Comparison of ENCODE assay signal across 39 cellular contexts in the genomic region with DNA sequence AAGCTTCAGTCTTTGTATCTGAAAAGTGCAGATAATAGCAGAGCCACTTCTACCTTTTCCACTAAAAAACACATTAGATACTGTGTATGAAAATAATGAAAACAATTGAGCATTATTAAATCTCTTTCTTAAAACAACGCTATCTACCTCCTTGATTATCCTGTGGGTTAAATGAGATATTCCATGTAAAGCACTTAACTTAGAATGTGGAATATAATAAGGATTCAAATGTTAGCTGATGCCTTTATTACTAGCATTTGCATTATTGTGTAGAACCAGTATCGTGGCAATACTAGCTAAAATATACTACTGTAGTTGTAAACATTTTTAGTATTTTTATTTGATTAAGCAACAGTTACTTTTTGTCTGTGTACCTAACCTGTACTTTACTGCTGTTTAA.
"Had no signal": no experiment of that assay in that cellular context is flagged by ENCODE, and none has a peak within 500 bp of the region (broad histone marks: within the 10 kb centered on the region; RNA-seq: fewer than 3 reads in every experiment).

No MANE protein-coding gene starts in this region.

- ATAC-seq: activated CD4-positive, alpha-beta T cell treated with anti-CD3 and anti-CD28 coated beads for 36 hours; activated CD4-positive, CD25-positive, alpha-beta regulatory T cell treated with anti-CD3 and anti-CD28 coated beads, Interleukin-2, amount 50 U/mL, for 24 hours; activated CD8-positive, alpha-beta T cell treated with anti-CD3 and anti-CD28 coated beads, Interleukin-2, amount 10 ng/mL, durations not matched to agents 7 days and 5 days; activated naive CD4-positive, alpha-beta T cell treated with anti-CD3 and anti-CD28 coated beads, Interleukin-2, amount 50 U/mL, for 72 hours; Right ventricle myocardium inferior had no signal

- H3K27ac Mint-ChIP-seq: activated CD4-positive, alpha-beta T cell treated with anti-CD3 and anti-CD28 coated beads, Interleukin-2, amount 10 ng/mL, durations not matched to agents 7 days and 5 days; activated CD8-positive, alpha-beta T cell treated with anti-CD3 and anti-CD28 coated beads, Interleukin-2, amount 10 ng/mL, durations not matched to agents 7 days and 5 days; activated naive CD4-positive, alpha-beta T cell treated with anti-CD3 and anti-CD28 coated beads for 36 hours; activated T-cell treated with anti-CD3 and anti-CD28 coated beads, Interleukin-2, amount 50 U/mL, for 24 hours; activated T-helper 2 cell treated with anti-CD3 and anti-CD28 coated beads, Interferon-gamma antibody, Interleukin-2, Interleukin-4, amounts not matched to agents 10 μg/mL and 5 μg/mL and 100 μg/mL, durations not matched to agents 14 hours and 24 hours and 36 hours had no signal

- H3K9me3 Mint-ChIP-seq: activated CD4-positive, alpha-beta T cell treated with anti-CD3 and anti-CD28 coated beads, Interleukin-2, amount 10 ng/mL, durations not matched to agents 7 days and 5 days; activated naive CD4-positive, alpha-beta T cell treated with anti-CD3 and anti-CD28 coated beads for 36 hours; activated naive CD4-positive, alpha-beta T cell treated with anti-CD3 and anti-CD28 coated beads, Interleukin-2, amount 50 U/mL, for 72 hours; activated T-cell treated with anti-CD3 and anti-CD28 coated beads, Interleukin-2, amount 50 U/mL, for 24 hours; activated T-helper 2 cell treated with anti-CD3 and anti-CD28 coated beads, Interferon-gamma antibody, Interleukin-2, Interleukin-4, amounts not matched to agents 10 μg/mL and 5 μg/mL and 100 μg/mL, durations not matched to agents 14 hours and 24 hours and 36 hours had no signal

- DNase-seq: activated CD4-positive, alpha-beta T cell treated with anti-CD3 and anti-CD28 coated beads for 36 hours; activated CD4-positive, alpha-beta T cell treated with anti-CD3 and anti-CD28 coated beads, Interleukin-2, amount 10 ng/mL, durations not matched to agents 7 days and 5 days; activated CD4-positive, alpha-beta T cell treated with anti-CD3 and anti-CD28 coated beads, Interleukin-2, amount 50 U/mL, for 48 hours; activated CD8-positive, alpha-beta T cell treated with anti-CD3 and anti-CD28 coated beads, Interleukin-2, amount 10 ng/mL, durations not matched to agents 7 days and 5 days; activated gamma-delta T cell; activated naive CD4-positive, alpha-beta T cell treated with anti-CD3 and anti-CD28 coated beads for 36 hours; activated T-cell treated with anti-CD3 and anti-CD28 coated beads, Interleukin-2, amount 50 U/mL, for 24 hours; caudate nucleus; cerebellar nuclear complex; Karpas-422; KBM-7; MG63; MV-4-11; NCI-H1092; NCI-H1417; NCI-H146; NCI-H187; NCI-H2029 treated with DMSO at 0.1 percent for 48 hours; NCI-H2107; NCI-H2171; NCI-H510A; NCI-H526; NCI-H748 treated with DMSO at 0.1 percent for 48 hours; NK-92 treated with Interleukin-12 subunit alpha and Interleukin-12 subunit beta, amount 100 ng/mL, for 24 hours; PC-9; SIG-M5; SW 1271; T-helper 1 cell; T-helper 2 cell; T1000 had no signal

- FAIRE-seq: bronchial epithelial cell, RCC 7860, TTC549 had no signal

- H3K4me3 ChIP-seq: adrenal gland, MG63, PC-9 had no signal

- H3K27me3 ChIP-seq: adrenal gland, MG63 had no signal

- H3K27ac ChIP-seq: RWPE1 had no signal

- H3K4me3 Mint-ChIP-seq: activated CD4-positive, alpha-beta T cell treated with anti-CD3 and anti-CD28 coated beads for 36 hours; activated CD4-positive, alpha-beta T cell treated with anti-CD3 and anti-CD28 coated beads, Interleukin-2, amount 10 ng/mL, durations not matched to agents 7 days and 5 days; activated CD8-positive, alpha-beta T cell treated with anti-CD3 and anti-CD28 coated beads, Interleukin-2, amount 10 ng/mL, durations not matched to agents 7 days and 5 days; activated naive CD4-positive, alpha-beta T cell treated with anti-CD3 and anti-CD28 coated beads for 36 hours; activated T-cell treated with anti-CD3 and anti-CD28 coated beads, Interleukin-2, amount 50 U/mL, for 24 hours had no signal

- H3K9me3 ChIP-seq: adrenal gland, MG63 had no signal

- H3K36me3 Mint-ChIP-seq: activated naive CD4-positive, alpha-beta T cell treated with anti-CD3 and anti-CD28 coated beads, Interleukin-2, amount 50 U/mL, for 72 hours had no signal
